ENCODE assay signal across 26 cellular contexts in the genomic region with DNA sequence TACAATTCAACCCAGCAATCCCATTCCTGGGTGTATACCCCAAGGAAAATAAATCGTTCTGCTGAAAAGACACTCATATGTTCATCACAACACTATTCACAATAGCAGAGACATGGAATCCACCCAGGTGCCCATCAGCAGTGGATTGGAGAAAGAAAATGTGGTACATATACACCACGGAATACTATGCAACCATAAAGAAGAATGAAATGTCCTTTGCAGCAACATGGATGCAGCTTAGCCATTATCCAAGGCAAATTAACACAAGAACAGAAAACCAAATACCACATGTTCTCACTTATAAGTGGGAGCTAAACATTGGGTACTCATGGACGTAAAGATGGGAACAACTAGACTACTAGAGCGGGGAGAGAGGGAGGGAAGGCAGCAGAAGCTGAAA.
"Had no signal": no experiment of that assay in that cellular context is flagged by ENCODE, and none has a peak within 500 bp of the region (broad histone marks: within the 10 kb centered on the region; RNA-seq: fewer than 3 reads in every experiment).

No MANE protein-coding gene starts in this region.

- H3K9me3 ChIP-seq: suprapubic skin, testis, thoracic aorta, thyroid gland, tibial artery, transverse colon, upper lobe of right lung, uterus, vagina had no signal

- ATAC-seq: stimulated activated effector memory CD8-positive, alpha-beta T cell treated with anti-CD3 and anti-CD28 coated beads, Interleukin-12 subunit alpha, Interleukin-12 subunit beta, amount 100 ng/mL, for 72 hours; stimulated activated memory B cell treated with anti-CD40 and anti-IgM and Interleukin-4, amounts not matched to agents 10 μg/mL and 1 μg/mL and 100 μg/mL, for 72 hours; stimulated activated naive B cell treated with anti-CD40 and anti-IgM and Interleukin-4, amounts not matched to agents 10 μg/mL and 1 μg/mL and 100 μg/mL, for 72 hours; stimulated activated naive CD8-positive, alpha-beta T cell treated with anti-CD3 and anti-CD28 coated beads, Interleukin-15, amount 100 ng/mL, for 72 hours; stimulated activated naive CD8-positive, alpha-beta T cell treated with anti-CD3 and anti-CD28 coated beads, Interleukin-15, Interleukin-2, amounts not matched to agents 100 U/mL and 50 U/mL, for 24 hours; upper lobe of right lung had no signal

- DNase-seq: stimulated activated CD4-positive, alpha-beta T cell treated with anti-CD3 and anti-CD28 coated beads, Interleukin-2, amount 100 ng/mL, for 48 hours; stimulated activated CD4-positive, alpha-beta T cell treated with anti-CD3 and anti-CD28 coated beads, Interleukin-4, amount 100 ng/mL, for 1 hour; stimulated activated CD4-positive, alpha-beta T cell treated with anti-CD3 and anti-CD28 coated beads, Interleukin-4, amount 100 ng/mL, for 24 hours; stimulated activated CD4-positive, alpha-beta T cell treated with anti-CD3 and anti-CD28 coated beads, Interleukin-4, amount 100 ng/mL, for 4 hours; stimulated activated CD8-positive, alpha-beta memory T cell treated with anti-CD3 and anti-CD28 coated beads, Interleukin-4, amount 100 ng/mL, for 48 hours; stimulated activated naive B cell treated with anti-CD40 and anti-IgM and Interleukin-4, amounts not matched to agents 10 μg/mL and 1 μg/mL and 100 μg/mL, for 72 hours; stimulated activated naive CD4-positive, alpha-beta T cell; stimulated activated naive CD4-positive, alpha-beta T cell treated with Interleukin-2 at 50 U/mL for 16 hours; stimulated activated naive CD8-positive, alpha-beta T cell treated with anti-CD3 and anti-CD28 coated beads, Interleukin-15, amount 100 ng/mL, for 72 hours; stimulated activated naive CD8-positive, alpha-beta T cell treated with anti-CD3 and anti-CD28 coated beads, Interleukin-15, Interleukin-2, amounts not matched to agents 100 U/mL and 50 U/mL, for 24 hours; stomach; substantia nigra; testis; thyroid gland; tibial artery; transverse colon; trophoblast cell; upper lobe of left lung; upper lobe of right lung; uterus had no signal

- H3K27me3 ChIP-seq: suprapubic skin, testis, thyroid gland, tibial nerve, transverse colon, upper lobe of left lung, upper lobe of right lung, uterus, vagina had no signal

- H3K27ac ChIP-seq: stomach, suprapubic skin, testis, thoracic aorta, thyroid gland, tibial artery, tibial nerve, transverse colon, upper lobe of left lung, upper lobe of right lung, uterus, vagina had no signal

- H3K4me1 ChIP-seq: stomach, suprapubic skin, testis, thyroid gland, tibial artery, tibial nerve, transverse colon, upper lobe of left lung, upper lobe of right lung, uterus, vagina had no signal

- H3K36me3 ChIP-seq: stomach, suprapubic skin, thoracic aorta, thyroid gland, tibial artery, tibial nerve, transverse colon, upper lobe of left lung, upper lobe of right lung, uterus, vagina had no signal

- H3K4me3 ChIP-seq: stomach, suprapubic skin, testis, thoracic aorta, thyroid gland, tibial artery, tibial nerve, transverse colon, upper lobe of left lung, upper lobe of right lung, uterus, vagina had no signal
